8 cellular contexts compared by ENCODE assay signal in the genomic region with DNA sequence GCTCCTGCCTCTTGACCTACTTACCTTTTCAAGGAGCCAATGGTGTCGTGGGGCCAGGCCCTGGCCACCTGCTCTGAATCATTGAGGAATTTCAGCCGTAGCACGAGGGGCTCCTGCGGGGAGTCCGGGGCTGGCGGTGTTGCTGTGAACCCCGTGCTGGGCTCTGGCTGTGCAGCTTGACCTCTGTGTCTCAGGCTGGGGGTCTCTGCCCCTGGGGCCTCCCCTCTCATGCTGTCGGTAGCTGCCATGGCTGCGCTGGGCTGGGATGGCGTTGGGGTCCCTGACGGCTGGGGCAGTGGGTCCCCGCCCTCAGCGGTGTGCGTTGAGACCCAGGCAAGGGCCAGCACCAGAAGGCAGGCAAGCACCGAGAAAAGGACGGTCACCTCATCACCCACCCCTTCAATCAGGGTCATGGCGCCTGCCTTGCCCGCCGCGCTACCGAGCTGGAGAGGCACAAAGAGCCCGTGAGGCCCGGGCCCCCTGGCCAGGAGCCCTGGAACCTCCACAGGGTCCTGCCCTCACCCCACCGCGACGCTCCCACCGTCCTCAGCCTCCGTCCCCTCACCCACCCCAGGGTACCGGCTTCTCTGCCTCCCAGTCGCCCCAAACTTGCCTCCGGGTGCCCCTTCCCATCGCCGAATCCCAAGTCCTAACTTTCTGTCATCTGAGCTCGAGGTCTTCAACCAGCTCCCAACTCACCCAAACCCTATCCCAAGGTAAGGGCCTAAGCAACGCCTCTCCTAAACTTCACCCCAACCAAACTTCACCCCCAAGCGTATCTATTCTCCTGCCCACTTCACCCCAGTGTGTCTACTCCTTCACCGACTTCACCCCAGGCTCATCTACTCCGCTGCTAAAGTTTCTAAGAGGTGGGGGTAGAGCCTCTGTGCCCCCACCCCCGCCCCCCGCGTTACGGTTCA. TPM values are rescaled to one million over a fixed set of nuclear protein-coding genes. Genes with fewer than 3 reads are reported as not detected.
DNase-seq lines count a peak whose midpoint lies in the region; ATAC-seq and TF ChIP-seq lines count a peak whose summit lies in the region.

No MANE protein-coding gene starts in this region.

- H4K20me1 ChIP-seq in PC-9 (ENCODE audit: insufficient read depth), result peaks cover 8% of the 10 kb centered on the region; the same call in 1 of the 2 replicates
- H4K20me1 ChIP-seq in osteoblast (ENCODE audit: insufficient read depth, low read length), result peaks cover 11% of the 10 kb centered on the region

- CTCF ChIA-PET in PC-9 (lab: Charles Lee), result interaction anchor here (0.6 to 1.0 kb wide), 3 partner anchors 19 to 1003 kb away, joined by 3 to 5 read pairs (median 4); a partner anchor contains a TSS

- H3K9me2 ChIP-seq in PC-9 (ENCODE audit: insufficient read depth), result no peaks in the 10 kb centered on the region

- peak overlapping the region; percentile 83 for H2AFZ ChIP-seq in PC-9
- H2AFZ ChIP-seq in osteoblast (ENCODE audit: low read length), result peak overlapping the region; percentile 78

- peaks cover 55% of the 10 kb centered on the region; the same call in 1 of the 2 replicates for H3F3A ChIP-seq in PC-9 (ENCODE audit: insufficient read depth, low read depth)

- ATAC-seq in GM19351 (IDR thresholded peaks at IDR 0.05; ENCODE audit: unreplicated experiment), result no peak

- no TSS peak for BruUV-seq in PC-9 (replicated peaks; lab: Mats Ljungman, UMichigan)

- H3K4me1 ChIP-seq in PC-9 (replicated peaks; ENCODE audit: insufficient read depth) (peaks cover 37% of the 10 kb centered on the region), osteoblast (ENCODE audit: insufficient read depth, low read length) (peaks cover 36% of the 10 kb centered on the region)

- POLR2A ChIA-PET in PC-9 (lab: Charles Lee; ENCODE audit: unreplicated experiment), result interaction anchor here (0.5 to 0.8 kb wide), 2 partner anchors 54 to 179 kb away, joined by 3 to 13 read pairs; a partner anchor contains a TSS

- peak overlapping the region; percentile 89 for H3K4me3 ChIP-seq in PC-9
- H3K4me3 ChIP-seq in epithelial cell of esophagus (ENCODE audit: low read length), result peak overlapping the region; percentile 65
- peak overlapping the region; percentile 95 for H3K4me3 ChIP-seq in osteoblast (ENCODE audit: insufficient read depth, low read length)

- peak overlapping the region; percentile 100 for H3K4me2 ChIP-seq in PC-9
- peak overlapping the region; percentile 95 for H3K4me2 ChIP-seq in osteoblast (ENCODE audit: insufficient read depth, low read length)

- H3K79me2 ChIP-seq in PC-9 (ENCODE audit: low read depth) (peaks cover 43% of the 10 kb centered on the region), osteoblast (ENCODE audit: insufficient read depth, low read length) (peaks cover 47% of the 10 kb centered on the region)

- no peaks in the 10 kb centered on the region for H3K36me3 ChIP-seq in PC-9 (ENCODE audit: low read depth)
- peaks cover 4% of the 10 kb centered on the region for H3K36me3 ChIP-seq in osteoblast (ENCODE audit: insufficient read depth, low read length)

- peak overlapping the region; percentile 70; the same call in 1 of the 2 replicates for H3K27ac ChIP-seq in PC-9
- peak overlapping the region; percentile 66 for H3K27ac ChIP-seq in osteoblast (ENCODE audit: low read depth, low read length)

- DNase-seq in COLO668 (lab: John Stamatoyannopoulos, UW; ENCODE audit: unreplicated experiment) (peak; percentile 28), PC-9 (no peak), epithelial cell of esophagus (ENCODE audit: low read depth) (peak; percentile 11), osteoblast (ENCODE audit: insufficient read length, low spot score, missing footprints) (peak; percentile 91), hippocampal formation (lab: John Stamatoyannopoulos, UW) (no peak), NCI-H2107 treated with DMSO at 0.1 percent for 48 hours (lab: John Stamatoyannopoulos, UW; ENCODE audit: unreplicated experiment) (no peak), SIG-M5 (lab: John Stamatoyannopoulos, UW) (no peak)

- TF ChIP-seq CTCF in PC-9 (conservative IDR thresholded peaks at IDR 0.05), result no peak
- no peak for TF ChIP-seq CTCF in epithelial cell of esophagus (IDR thresholded peaks at IDR 0.05; ENCODE audit: insufficient read depth, low read depth, low read length, missing control alignments)
- no peak for TF ChIP-seq CTCF in osteoblast (IDR thresholded peaks at IDR 0.05; ENCODE audit: extremely low read depth, low read depth, low read length)

- no peaks in the 10 kb centered on the region for H3K9me3 ChIP-seq in PC-9 (ENCODE audit: insufficient read depth, low read depth)
- no peaks in the 10 kb centered on the region for H3K9me3 ChIP-seq in osteoblast (ENCODE audit: low read depth, low read length)

- H3K27me3 ChIP-seq in PC-9 (ENCODE audit: insufficient read depth, low read depth) (no peaks in the 10 kb centered on the region), osteoblast (ENCODE audit: insufficient read depth, low read length) (no peaks in the 10 kb centered on the region)

- intact Hi-C loops in PC-9 (cut with micrococcal nuclease; ENCODE audit: unreplicated experiment), result loop anchor here (10.0 kb wide), 1 partner anchor 108 kb away; a partner anchor contains a TSS

RNA-seq across cellular contexts. Expression of a gene that starts 0.9 kb away (rescaled TPM):
- total RNA-seq in PC-9 (2021) (87.8 and 99.3 TPM in 2 replicates), osteoblast (17.4 and 18.1 TPM in 2 replicates)

RNA-seq across cellular contexts. Expression of a gene that starts 1.8 kb away (rescaled TPM):
- total RNA-seq in PC-9 (2021) (104 and 126 TPM in 2 replicates), osteoblast (87.6 and 95.2 TPM in 2 replicates)

RNA-seq across cellular contexts. Expression of a gene that starts 3.9 kb away (rescaled TPM):
- total RNA-seq in PC-9 (2021) (103 TPM in 2 replicates), osteoblast (39.8 and 45.7 TPM in 2 replicates)

RNA-seq across cellular contexts. Expression of a gene that starts 23.0 kb away (rescaled TPM):
- 199 and 245 TPM in 2 replicates for total RNA-seq in PC-9 (2021)
- 52.2 and 61.5 TPM in 2 replicates for total RNA-seq in osteoblast

RNA-seq across cellular contexts. Expression of a gene that starts 24.7 kb away (rescaled TPM):
- total RNA-seq in PC-9 (2021) (45.7 and 58.4 TPM in 2 replicates), osteoblast (15.9 and 17.0 TPM in 2 replicates)

Comparison
In these comparisons a context has a peak if more than half of its experiments do, and no peak if none do; other contexts are left out.
1. DNase-seq: peak in COLO668 (single experiment), epithelial cell of esophagus (single experiment) and osteoblast (single experiment); none in PC-9 (0 of 2), hippocampal formation (0 of 2), NCI-H2107 treated with DMSO at 0.1 percent for 48 hours (single experiment) and SIG-M5 (single experiment).
2. Peak in every context shown above with its lines, with median percentiles within 50 percentile points of each other: H3K4me3 ChIP-seq.